ENCODE assay signal across 21 cellular contexts in the genomic region with DNA sequence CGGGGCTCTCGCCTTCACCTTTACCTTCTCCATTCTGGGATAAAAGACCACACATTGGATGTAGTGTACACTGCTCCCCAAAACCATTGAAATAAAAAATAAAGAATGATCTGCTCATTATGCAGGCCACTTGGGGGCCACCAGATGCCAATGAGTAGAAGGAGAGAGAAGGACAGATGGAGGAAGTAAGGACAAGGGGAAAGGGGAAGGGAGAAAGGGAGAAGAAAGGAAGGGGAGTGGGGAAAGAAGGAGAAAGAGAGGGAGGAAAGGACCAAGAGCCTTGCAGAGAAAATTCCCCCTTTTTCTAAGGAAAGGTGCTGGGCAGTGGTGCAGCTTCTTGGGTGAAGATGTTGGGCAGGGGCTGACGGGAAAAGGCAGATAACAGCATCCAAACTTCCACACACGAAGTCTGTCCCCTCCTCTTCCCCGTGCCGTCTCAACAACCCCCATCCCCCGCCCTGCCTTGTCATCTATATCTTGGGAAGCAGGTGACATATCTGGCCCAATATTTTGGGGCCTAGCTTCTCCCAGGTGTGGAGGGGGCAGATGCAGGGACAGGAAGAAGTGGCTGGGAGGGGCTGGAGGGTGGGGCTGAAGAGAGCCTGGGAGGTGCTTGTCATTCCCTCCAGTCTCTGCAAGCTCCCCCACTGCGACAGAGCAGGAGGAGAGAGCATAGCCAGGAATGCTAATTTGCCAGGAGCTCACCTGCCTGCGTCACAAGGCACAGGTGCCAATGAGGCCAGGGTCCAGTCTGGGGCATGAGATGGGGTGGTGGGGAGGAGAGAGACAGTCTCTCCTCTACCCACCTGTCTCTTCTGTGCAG.
A peak's percentile ranks its signal among the peaks of the same experiment; 100 is the strongest.
DNase-seq lines count a peak whose midpoint lies in the region; ATAC-seq, FAIRE-seq and TF ChIP-seq lines count a peak whose summit lies in the region.
"Had no signal": no experiment of that assay in that cellular context is flagged by ENCODE, and none has a peak within 500 bp of the region (broad histone marks: within the 10 kb centered on the region; RNA-seq: fewer than 3 reads in every experiment).

No MANE protein-coding gene starts in this region.

- no peaks in the 10 kb centered on the region for H3K79me2 ChIP-seq in GM23338 (replicated peaks; ENCODE audit: insufficient read depth)
- no peaks in the 10 kb centered on the region for H3K79me2 ChIP-seq in SK-N-SH (ENCODE audit: insufficient read depth)

- no peaks in the 10 kb centered on the region for H3K36me3 ChIP-seq in GM23338 (ENCODE audit: insufficient read depth)
- no peaks in the 10 kb centered on the region for H3K36me3 ChIP-seq in HEK293 (ENCODE audit: control insufficient read depth in 2 of 2, insufficient read depth in 1 of 2, low read length in 2 of 2)
- H3K36me3 ChIP-seq in bronchial epithelial cell (ENCODE audit: control insufficient read depth, insufficient read depth, low read length): no peaks in the 10 kb centered on the region
- no peaks in the 10 kb centered on the region for H3K36me3 ChIP-seq in SK-N-SH (replicated peaks in 1 of 2; ENCODE audit: control insufficient read depth in 1 of 2, insufficient read depth in 2 of 2, low read length in 1 of 2)
- H3K36me3 ChIP-seq: BLaER1 treated with 17β-estradiol and CSF1 and Interleukin-3, amounts not matched to agents 10 nM and 100 nM; MG63 had no signal

- no peaks in the 10 kb centered on the region for H4K20me1 ChIP-seq in GM23338 (replicated peaks; ENCODE audit: insufficient read depth)
- H4K20me1 ChIP-seq in SK-N-SH (ENCODE audit: insufficient read depth): no peaks in the 10 kb centered on the region
- H4K20me1 ChIP-seq: BLaER1 treated with 17β-estradiol and CSF1 and Interleukin-3, amounts not matched to agents 10 nM and 100 nM had no signal

- WGBS in SK-N-SH (ENCODE audit: low lambda C conversion rate): 57% methylated on average over 8 of the region's 9 CpGs

- peaks cover 18% of the 10 kb centered on the region for H3K4me1 ChIP-seq in GM23338 (ENCODE audit: insufficient read depth)
- H3K4me1 ChIP-seq in HEK293 (ENCODE audit: control insufficient read depth, insufficient read depth, low read length): no peaks in the 10 kb centered on the region
- peaks cover 0 to 14% of the 10 kb centered on the region in 2 experiments; a peak in 1 of 4 replicates for H3K4me1 ChIP-seq in SK-N-SH (ENCODE audit: control insufficient read depth in 1 of 2, insufficient read depth in 2 of 2, low read depth in 1 of 2, low read length in 1 of 2)
- H3K4me1 ChIP-seq: BLaER1 treated with 17β-estradiol and CSF1 and Interleukin-3, amounts not matched to agents 10 nM and 100 nM had no signal

- FAIRE-seq in bronchial epithelial cell (lab: Jason Lieb, UNC): peak; percentile 77
- FAIRE-seq: GM12891, H54 had no signal

- peaks cover 10% of the 10 kb centered on the region for H3K27me3 Mint-ChIP-seq in GM23338 (ENCODE audit: insufficient read depth, low read depth, poor library complexity)

- no peak for TF ChIP-seq CTCF in GM23338 (conservative IDR thresholded peaks at IDR 0.05; ENCODE audit: low read depth in 2 of 2)
- no peak for TF ChIP-seq CTCF in HEK293 (tag by site-specific recombination; IDR thresholded peaks at IDR 0.05)
- TF ChIP-seq CTCF in bronchial epithelial cell (IDR thresholded peaks at IDR 0.05; ENCODE audit: insufficient read depth, low read length, severe bottlenecking): no peak
- TF ChIP-seq CTCF in SK-N-SH (IDR thresholded peaks at IDR 0.05): no peak

- no peaks in the 10 kb centered on the region for H3K9me3 ChIP-seq in HEK293 (ENCODE audit: control insufficient read depth, insufficient read depth, low read depth, low read length)
- no peaks in the 10 kb centered on the region for H3K9me3 ChIP-seq in SK-N-SH
- H3K9me3 ChIP-seq: BLaER1 treated with 17β-estradiol and CSF1 and Interleukin-3, amounts not matched to agents 10 nM and 100 nM; MG63 had no signal

- H3K9me3 Mint-ChIP-seq in GM23338: peaks cover 3% of the 10 kb centered on the region; the same call in 2 of the 3 replicates
- H3K9me3 Mint-ChIP-seq: CD8-positive, alpha-beta T cell had no signal

- CTCF ChIA-PET in HEK293 (lab: Yijun Ruan, JAX): no interaction called here
- CTCF ChIA-PET in SK-N-SH (lab: Yijun Ruan, JAX): interaction anchor here (1.1 kb wide), 1 partner anchor 10 kb away, joined by 3 read pairs; no protein-coding TSS in a partner anchor

- H3F3A ChIP-seq in GM23338 (replicated peaks; ENCODE audit: low read depth) (no peaks in the 10 kb centered on the region), SK-N-SH (replicated peaks; ENCODE audit: insufficient read depth) (no peaks in the 10 kb centered on the region)

- H3K27ac ChIP-seq in GM23338 (ENCODE audit: low read depth) (no peak overlapping the region), HEK293 (ENCODE audit: extremely low read depth, low read depth, low read length) (no peak overlapping the region), SK-N-SH (ENCODE audit: low read depth in 2 of 2, low read length in 1 of 2) (no peak overlapping the region)
- H3K27ac ChIP-seq: BLaER1 treated with 17β-estradiol and CSF1 and Interleukin-3, amounts not matched to agents 10 nM and 100 nM had no signal

- H3K27me3 ChIP-seq in GM23338 (ENCODE audit: insufficient read depth): no peaks in the 10 kb centered on the region
- peaks cover 7% of the 10 kb centered on the region for H3K27me3 ChIP-seq in bronchial epithelial cell (ENCODE audit: control insufficient read depth, insufficient read depth, low read length)
- no peaks in the 10 kb centered on the region for H3K27me3 ChIP-seq in SK-N-SH (ENCODE audit: insufficient read depth)
- H3K27me3 ChIP-seq: BLaER1 treated with 17β-estradiol and CSF1 and Interleukin-3, amounts not matched to agents 10 nM and 100 nM; MG63 had no signal

- H3K9me2 ChIP-seq in GM23338 (ENCODE audit: insufficient read depth) (peaks cover 11% of the 10 kb centered on the region; the same call in 1 of the 2 replicates), SK-N-SH (no peaks in the 10 kb centered on the region)

- DNase-seq in GM23338 (ENCODE audit: low spot score): peak; percentile 52
- DNase-seq in bronchial epithelial cell (ENCODE audit: low read depth): no peak
- DNase-seq in islet precursor cell: peak; percentile 61
- no peak for DNase-seq in pons (ENCODE audit: low spot score)
- no peak for DNase-seq in SK-N-SH
- DNase-seq: CD8-positive, alpha-beta T cell; DMS53; EL; Kasumi-1; MG63; NCI-H1048; NCI-H187; NCI-H345; NCI-H524 treated with DMSO at 0.1 percent for 48 hours; OCI-M1; SHP77 had no signal

- ATAC-seq in GM23338 (peak; percentile 59), HG03175 (IDR thresholded peaks at IDR 0.05; ENCODE audit: unreplicated experiment) (no peak)
- ATAC-seq: CD8-positive, alpha-beta T cell had no signal

- H2AFZ ChIP-seq in GM23338: peak overlapping the region; percentile 80; the same call in 1 of the 2 replicates
- no peak overlapping the region for H2AFZ ChIP-seq in SK-N-SH (ENCODE audit: low read depth)

- H3K9ac ChIP-seq in SK-N-SH: no peak overlapping the region
- H3K9ac ChIP-seq: BLaER1 treated with 17β-estradiol and CSF1 and Interleukin-3, amounts not matched to agents 10 nM and 100 nM had no signal

- POLR2A ChIA-PET in HEK293 (lab: Yijun Ruan, JAX): no interaction called here
- POLR2A ChIA-PET in SK-N-SH (lab: Yijun Ruan, JAX): no interaction called here

- H3K27ac Mint-ChIP-seq in GM23338: no peak overlapping the region
- H3K27ac Mint-ChIP-seq: CD8-positive, alpha-beta T cell had no signal

- no peak for TF ChIP-seq EP300 in SK-N-SH (IDR thresholded peaks at IDR 0.05; ENCODE audit: borderline replicate concordance in 1 of 2, low read depth in 1 of 2, low read length in 1 of 2)

- peaks cover 40% of the 10 kb centered on the region for H3K4me1 Mint-ChIP-seq in GM23338

- no peak overlapping the region for H3K4me3 Mint-ChIP-seq in GM23338
- H3K4me3 Mint-ChIP-seq: CD8-positive, alpha-beta T cell had no signal

- H3K4me3 ChIP-seq in GM23338: no peak overlapping the region
- no peak overlapping the region for H3K4me3 ChIP-seq in HEK293 (ENCODE audit: low read depth, low read length)
- no peak overlapping the region for H3K4me3 ChIP-seq in bronchial epithelial cell (ENCODE audit: low read depth, low read length)
- H3K4me3 ChIP-seq in SK-N-SH (ENCODE audit: low read depth in 2 of 2, low read length in 1 of 2): no peak overlapping the region
- H3K4me3 ChIP-seq: BLaER1 treated with 17β-estradiol and CSF1 and Interleukin-3, amounts not matched to agents 10 nM and 100 nM; MG63 had no signal

- no peak for TF ChIP-seq RAD21 in SK-N-SH (IDR thresholded peaks at IDR 0.05; ENCODE audit: low read length)

- H3K4me2 ChIP-seq in GM23338 (peak overlapping the region; percentile 10; the same call in 1 of the 2 replicates), SK-N-SH (no peak overlapping the region)
- H3K4me2 ChIP-seq: BLaER1 treated with 17β-estradiol and CSF1 and Interleukin-3, amounts not matched to agents 10 nM and 100 nM had no signal

- no peaks in the 10 kb centered on the region; the same call in 2 of the 3 replicates for H3K36me3 Mint-ChIP-seq in GM23338 (ENCODE audit: low read depth)
- H3K36me3 Mint-ChIP-seq: CD8-positive, alpha-beta T cell had no signal

TF ChIP-seq in GM23338, 12 proteins besides CTCF, POLR2A, EP300 and RAD21 (continues in another document):
- TF ChIP-seq CREB1 (CRISPR knock-in tag; IDR thresholded peaks at IDR 0.05; ENCODE audit: low read depth) (no peak), NANOG (IDR thresholded peaks at IDR 0.05; ENCODE audit: borderline replicate concordance) (no peak), EZH2phosphoT487 (IDR thresholded peaks at IDR 0.05; ENCODE audit: unreplicated experiment) (no peak)

TF ChIP-seq in HEK293, 187 proteins besides CTCF, POLR2A, EP300 and RAD21:
- TF ChIP-seq PRDM1 (tag by site-specific recombination; IDR thresholded peaks at IDR 0.05) (peak; percentile 90), BCL11A (tag by site-specific recombination; IDR thresholded peaks at IDR 0.05; ENCODE audit: low read depth) (no peak)

TF ChIP-seq in SK-N-SH, 30 proteins besides CTCF, POLR2A, EP300 and RAD21 (continues in another document):
- TF ChIP-seq NFIC (IDR thresholded peaks at IDR 0.05; ENCODE audit: borderline replicate concordance) (no peak), FOXM1 (IDR thresholded peaks at IDR 0.05; ENCODE audit: low read depth) (no peak), EZH2phosphoT487 (IDR thresholded peaks at IDR 0.05; ENCODE audit: borderline replicate concordance, low read depth) (no peak), YY1 (IDR thresholded peaks at IDR 0.05; ENCODE audit: low read depth) (no peak), TEAD4 (IDR thresholded peaks at IDR 0.05; ENCODE audit: borderline replicate concordance, insufficient read depth) (no peak), SIN3A (IDR thresholded peaks at IDR 0.05; ENCODE audit: borderline replicate concordance, low read depth, low read length) (no peak), MEF2A (IDR thresholded peaks at IDR 0.05; ENCODE audit: borderline replicate concordance, low read depth) (no peak)
- TF ChIP-seq, protein P1, sequence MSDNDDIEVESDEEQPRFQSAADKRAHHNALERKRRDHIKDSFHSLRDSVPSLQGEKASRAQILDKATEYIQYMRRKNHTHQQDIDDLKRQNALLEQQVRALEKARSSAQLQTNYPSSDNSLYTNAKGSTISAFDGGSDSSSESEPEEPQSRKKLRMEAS (IDR thresholded peaks at IDR 0.05; ENCODE audit: low read depth): no peak

Comparison
In these comparisons a context has a peak if more than half of its experiments do, and no peak if none do; other contexts are left out.
1. DNase-seq: peak in GM23338 (single experiment) and islet precursor cell (single experiment); none in bronchial epithelial cell (single experiment), pons (single experiment) and SK-N-SH (single experiment).